In the genomic region with DNA sequence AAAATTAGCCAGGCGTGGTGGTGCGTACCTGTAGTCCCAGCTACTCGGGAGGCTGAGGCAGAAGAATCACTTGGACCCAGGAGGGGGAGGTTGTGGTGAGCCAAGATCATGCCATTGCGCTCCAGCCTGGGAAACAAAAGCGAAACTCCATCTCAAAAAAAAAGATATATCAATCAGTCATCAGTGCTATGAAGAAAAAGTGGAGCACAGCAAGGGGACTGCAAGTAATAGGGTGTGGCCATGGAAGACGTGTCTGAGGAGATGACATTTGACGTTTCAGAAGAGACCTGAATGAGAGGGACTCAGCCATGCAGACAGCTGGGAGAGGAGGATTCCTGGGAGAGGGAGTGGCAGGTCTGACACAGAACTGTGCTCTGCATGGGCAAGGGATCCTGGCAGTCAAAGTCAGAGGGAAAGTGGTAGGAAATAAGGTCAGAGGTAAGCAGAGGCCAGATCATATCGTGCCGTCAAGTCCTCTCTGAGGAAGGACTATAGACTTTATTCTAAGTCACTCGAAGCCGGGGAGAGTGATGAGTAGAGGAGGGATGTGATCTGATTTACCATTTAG, we compare ENCODE assay signal across 12 cellular contexts. TPM values are rescaled to one million over a fixed set of nuclear protein-coding genes. Genes with fewer than 3 reads are reported as not detected.
DNase-seq lines count a peak whose midpoint lies in the region; ATAC-seq and TF ChIP-seq lines count a peak whose summit lies in the region.
"Had no signal": no experiment of that assay in that cellular context is flagged by ENCODE, and none has a peak within 500 bp of the region (broad histone marks: within the 10 kb centered on the region; RNA-seq: fewer than 3 reads in every experiment).

No MANE protein-coding gene starts in this region.

- no peaks in the 10 kb centered on the region for H3K9me2 ChIP-seq in OCI-LY7 (ENCODE audit: insufficient read depth, low read length)
- H3K9me2 ChIP-seq: SK-N-SH had no signal

- no peak overlapping the region for H3K4me3 Mint-ChIP-seq in chondrocyte (ENCODE audit: unreplicated experiment)
- no peak overlapping the region for H3K4me3 Mint-ChIP-seq in neural progenitor cell

- H3K27me3 ChIP-seq in DND-41 (ENCODE audit: insufficient read depth, low read length, poor library complexity) = no peaks in the 10 kb centered on the region
- H3K27me3 ChIP-seq in neural progenitor cell = no peaks in the 10 kb centered on the region
- H3K27me3 ChIP-seq: tibial artery had no signal

- intact Hi-C loops in OCI-LY7 (cut with micrococcal nuclease; ENCODE audit: unreplicated experiment) = loop anchor here (5.0 to 10.0 kb wide), 4 partner anchors 49 to 757 kb away; partner anchors contain the start of gene ATP2B4

- no peak overlapping the region for H3K9ac ChIP-seq in DND-41 (ENCODE audit: low read depth, low read length)
- H3K9ac ChIP-seq in neural progenitor cell = no peak overlapping the region
- H3K9ac ChIP-seq: SK-N-SH had no signal

- no peaks in the 10 kb centered on the region for H3F3A ChIP-seq in neural progenitor cell (ENCODE audit: low read depth)

- no peak overlapping the region for H2AFZ ChIP-seq in DND-41 (ENCODE audit: low read depth, low read length)
- H2AFZ ChIP-seq in OCI-LY7 (ENCODE audit: low read length) = no peak overlapping the region
- no peak overlapping the region for H2AFZ ChIP-seq in neural progenitor cell (replicated peaks)

- H3K36me3 Mint-ChIP-seq in chondrocyte (ENCODE audit: low read depth) (no peaks in the 10 kb centered on the region), neural progenitor cell (no peaks in the 10 kb centered on the region)

- CTCF ChIA-PET in OCI-LY7 (lab: Charles Lee; ENCODE audit: unreplicated experiment) = interaction anchor here (1.0 to 1.1 kb wide), 2 partner anchors 17 to 18 kb away, joined by 3 to 4 read pairs; no protein-coding TSS in a partner anchor

- H3K9me3 Mint-ChIP-seq in chondrocyte (ENCODE audit: low read depth) = no peaks in the 10 kb centered on the region
- peaks cover 2% of the 10 kb centered on the region for H3K9me3 Mint-ChIP-seq in neural progenitor cell
- H3K9me3 Mint-ChIP-seq: naive B cell had no signal

- ATAC-seq in DND-41 (ENCODE audit: insufficient read depth, low read depth) (no peak), GM21529 (IDR thresholded peaks at IDR 0.05; ENCODE audit: unreplicated experiment) (no peak)
- ATAC-seq: sciatic nerve had no signal

- H4K20me1 ChIP-seq in DND-41 (ENCODE audit: insufficient read depth, low read length) (no peaks in the 10 kb centered on the region), OCI-LY7 (ENCODE audit: insufficient read depth, low read length) (no peaks in the 10 kb centered on the region; the same call in 1 of the 2 replicates), neural progenitor cell (ENCODE audit: low read depth) (no peaks in the 10 kb centered on the region)

- no peak overlapping the region for H3K27ac Mint-ChIP-seq in chondrocyte (ENCODE audit: unreplicated experiment)
- H3K27ac Mint-ChIP-seq in neural progenitor cell = peak overlapping the region; percentile 38

- peaks cover 13% of the 10 kb centered on the region for H3K79me2 ChIP-seq in DND-41 (ENCODE audit: insufficient read depth, low read length)
- peaks cover 39% of the 10 kb centered on the region for H3K79me2 ChIP-seq in OCI-LY7 (ENCODE audit: insufficient read depth, low read depth, low read length)
- H3K79me2 ChIP-seq in neural progenitor cell (ENCODE audit: low read depth) = no peaks in the 10 kb centered on the region

- H3K27ac ChIP-seq in DND-41 (ENCODE audit: low read length) = peak overlapping the region; percentile 14; the same call in 1 of the 2 replicates
- no peak overlapping the region for H3K27ac ChIP-seq in OCI-LY7 (ENCODE audit: low read depth, low read length, poor library complexity, severe bottlenecking)
- no peak overlapping the region for H3K27ac ChIP-seq in neural progenitor cell
- H3K27ac ChIP-seq: tibial artery had no signal

- peaks cover 46% of the 10 kb centered on the region for H3K4me1 ChIP-seq in DND-41 (ENCODE audit: insufficient read depth, low read length)
- peaks cover 34% of the 10 kb centered on the region for H3K4me1 ChIP-seq in OCI-LY7 (ENCODE audit: insufficient read depth, low read length, poor library complexity, severe bottlenecking)
- H3K4me1 ChIP-seq in neural progenitor cell = no peaks in the 10 kb centered on the region

- DNase-seq in DND-41 (no peak), OCI-LY7 (ENCODE audit: low spot score) (no peak), chondrocyte (ENCODE audit: low spot score) (peak; percentile 43), neural progenitor cell (ENCODE audit: low spot score) (no peak), NCI-H526 treated with DMSO at 0.1 percent for 48 hours (lab: John Stamatoyannopoulos, UW) (no peak), NCI-H1105 (lab: John Stamatoyannopoulos, UW) (no peak)
- DNase-seq: naive B cell, SK-N-SH, tibial artery had no signal

- H3K4me3 ChIP-seq in DND-41 (ENCODE audit: low read depth in 1 of 2, low read length in 2 of 2) (no peak overlapping the region), OCI-LY7 (ENCODE audit: low read depth, low read length, poor library complexity, severe bottlenecking) (no peak overlapping the region), neural progenitor cell (no peak overlapping the region)

- peaks cover 13% of the 10 kb centered on the region for H3K27me3 Mint-ChIP-seq in chondrocyte (ENCODE audit: low read depth)
- H3K27me3 Mint-ChIP-seq in neural progenitor cell (ENCODE audit: insufficient read depth, low read depth) = peaks cover 4% of the 10 kb centered on the region

- no TSS peak for BruUV-seq in OCI-LY7 (replicated peaks; lab: Mats Ljungman, UMichigan)

- POLR2A ChIA-PET in OCI-LY7 (lab: Charles Lee) = no interaction called here

- TF ChIP-seq CTCF in DND-41 (IDR thresholded peaks at IDR 0.05; ENCODE audit: borderline replicate concordance, extremely low read depth, low read length, poor library complexity, severe bottlenecking) (no peak), OCI-LY7 (conservative IDR thresholded peaks at IDR 0.05; ENCODE audit: low read length) (no peak), chondrocyte (IDR thresholded peaks at IDR 0.05) (no peak), neural progenitor cell (IDR thresholded peaks at IDR 0.05) (no peak)

- H3K4me1 Mint-ChIP-seq in chondrocyte (ENCODE audit: low read depth) (peaks cover 8% of the 10 kb centered on the region), neural progenitor cell (peaks cover 7% of the 10 kb centered on the region)

- H3K36me3 ChIP-seq in DND-41 (ENCODE audit: insufficient read depth, low read length) (peaks cover 13% of the 10 kb centered on the region), OCI-LY7 (ENCODE audit: insufficient read depth, low read length) (peaks cover 54% of the 10 kb centered on the region), neural progenitor cell (no peaks in the 10 kb centered on the region)
- H3K36me3 ChIP-seq: tibial artery had no signal

- H3K9me3 ChIP-seq in DND-41 (ENCODE audit: insufficient read depth, low read length, severe bottlenecking) = no peaks in the 10 kb centered on the region
- H3K9me3 ChIP-seq in OCI-LY7 (ENCODE audit: low read length) = no peaks in the 10 kb centered on the region
- H3K9me3 ChIP-seq in neural progenitor cell (ENCODE audit: low read depth) = no peaks in the 10 kb centered on the region
- H3K9me3 ChIP-seq: SK-N-SH, tibial artery had no signal

- H3K4me2 ChIP-seq in DND-41 (ENCODE audit: insufficient read depth, low read length) = no peak overlapping the region
- peak overlapping the region; percentile 25 for H3K4me2 ChIP-seq in OCI-LY7 (ENCODE audit: low read length)
- no peak overlapping the region for H3K4me2 ChIP-seq in neural progenitor cell
- H3K4me2 ChIP-seq: SK-N-SH had no signal

RNA-seq across cellular contexts. Expression of gene LAX1, which starts 3.3 kb away (rescaled TPM):
- 19.6 and 20.3 TPM in 2 replicates for total RNA-seq in OCI-LY7 (2014; rRNA removed; shearing (Covaris generic))
- total RNA-seq in OCI-LY7 (2022) (63.8 and 66.7 TPM in 2 replicates), chondrocyte (0.07 TPM in 1 of 3 replicates, not detected in the others), neural progenitor cell (ENCODE audit: low replicate concordance) (not detected in 2 replicates)
- total RNA-seq: LHCN-M2 had no signal

RNA-seq across cellular contexts. Expression of gene ZBED6, which starts 27.2 kb away (rescaled TPM):
- total RNA-seq in OCI-LY7 (2014; rRNA removed; shearing (Covaris generic)) = 9.1 and 12.2 TPM in 2 replicates
- total RNA-seq in OCI-LY7 (2022) = 32.1 and 35.8 TPM in 2 replicates
- total RNA-seq in chondrocyte = 38.7 to 48.3 TPM (median 40.3 TPM) in 3 replicates
- total RNA-seq in neural progenitor cell (ENCODE audit: low replicate concordance) = 6.9 and 10.3 TPM in 2 replicates

RNA-seq across cellular contexts. Expression of gene ZC3H11A, which starts 27.2 kb away (rescaled TPM):
- total RNA-seq in OCI-LY7 (2014; rRNA removed; shearing (Covaris generic)) = 143 and 150 TPM in 2 replicates
- total RNA-seq in OCI-LY7 (2022) = 113 and 126 TPM in 2 replicates
- 80.8 to 86.0 TPM (median 80.9 TPM) in 3 replicates for total RNA-seq in chondrocyte
- total RNA-seq in neural progenitor cell (ENCODE audit: low replicate concordance) = 113 and 142 TPM in 2 replicates

Comparison
In these comparisons a context has a peak if more than half of its experiments do, and no peak if none do; other contexts are left out.
1. RNA of gene LAX1, which starts 3.3 kb away (total RNA-seq): 19.6 to 66.7 TPM in OCI-LY7; 0.07 TPM in chondrocyte and not detected in neural progenitor cell; every median in the first group is over 10 times any median in the second.